1 cellular context compared by ENCODE assay signal in the genomic region with DNA sequence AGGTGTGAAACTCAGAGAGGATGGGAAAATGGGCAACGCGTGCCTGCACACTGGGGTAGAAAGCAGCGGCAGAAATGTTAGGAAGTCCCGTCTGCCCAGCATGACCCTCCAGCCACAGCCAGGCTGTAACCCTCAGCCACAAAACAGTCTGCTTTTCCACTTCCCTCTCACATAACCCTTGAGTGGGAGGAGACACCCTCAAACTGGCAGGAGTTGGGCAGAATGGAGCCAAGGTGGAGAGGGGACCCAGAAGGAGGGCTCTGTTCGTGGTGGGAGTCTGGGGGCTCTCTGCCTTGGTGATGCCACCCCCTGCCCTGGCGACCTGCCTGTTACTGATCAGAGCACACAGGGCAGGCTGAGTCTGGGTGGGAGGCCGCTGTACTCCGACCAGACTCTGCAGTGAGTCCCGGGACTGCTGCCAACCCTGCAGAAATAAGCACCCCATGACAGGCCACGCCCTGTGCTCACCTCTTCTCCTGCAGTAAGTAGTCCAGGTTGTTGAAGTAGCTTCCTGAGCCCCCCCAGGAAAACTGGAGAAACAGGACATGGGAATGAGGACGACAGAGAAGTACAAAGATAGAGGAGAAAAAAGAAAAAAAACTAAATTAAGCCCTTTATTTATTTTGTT.
TF ChIP-seq lines count a peak whose summit lies in the region.

No MANE protein-coding gene starts in this region.

TF ChIP-seq in H1, 55 proteins besides CTCF, POLR2A, EP300 and RAD21 (continued from another document):
- TF ChIP-seq, protein P1, sequence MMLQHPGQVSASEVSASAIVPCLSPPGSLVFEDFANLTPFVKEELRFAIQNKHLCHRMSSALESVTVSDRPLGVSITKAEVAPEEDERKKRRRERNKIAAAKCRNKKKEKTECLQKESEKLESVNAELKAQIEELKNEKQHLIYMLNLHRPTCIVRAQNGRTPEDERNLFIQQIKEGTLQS (IDR thresholded peaks at IDR 0.05; ENCODE audit: insufficient read depth, low read depth, low read length): no peak
